7 cellular contexts compared by ENCODE assay signal in the genomic region with DNA sequence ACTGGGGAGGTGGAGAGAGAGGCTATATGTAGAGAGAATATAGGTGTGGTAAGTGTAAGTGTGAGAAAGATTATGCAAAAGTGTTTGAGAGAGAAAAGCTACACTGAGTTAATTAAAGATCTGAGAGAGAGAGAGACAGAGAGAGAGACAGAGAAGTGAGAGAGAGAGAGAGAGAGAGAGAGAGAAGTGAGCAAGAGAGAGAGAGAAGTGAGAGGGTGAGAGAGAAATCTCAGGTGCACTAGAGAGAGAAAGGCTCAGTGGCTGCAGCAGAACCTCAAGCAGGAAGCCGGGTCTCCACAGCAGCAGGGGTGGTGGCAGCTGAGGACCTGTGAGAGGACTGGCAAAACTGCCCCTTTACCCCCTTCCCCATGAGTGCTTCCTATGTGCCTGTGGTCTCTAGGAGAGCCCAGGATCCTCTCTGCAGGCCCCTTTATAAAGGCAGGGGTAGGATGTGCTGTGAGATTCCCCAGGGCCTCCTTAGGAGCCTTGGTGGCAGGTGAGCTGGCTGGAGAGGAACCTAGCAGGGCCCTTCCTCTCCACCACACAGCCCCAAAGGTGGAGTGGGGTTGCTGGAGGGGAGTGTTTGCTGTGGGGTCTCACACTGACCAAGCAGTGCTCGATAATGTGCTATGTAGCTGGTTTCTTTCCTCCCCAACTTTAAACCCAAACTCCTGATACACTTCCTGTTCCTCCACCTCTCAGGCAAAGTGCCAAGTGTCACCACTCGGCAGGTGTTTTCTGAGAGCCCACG. TPM values are rescaled to one million over a fixed set of nuclear protein-coding genes. Genes with fewer than 3 reads are reported as not detected.
DNase-seq lines count a peak whose midpoint lies in the region; ATAC-seq, FAIRE-seq and TF ChIP-seq lines count a peak whose summit lies in the region.

No MANE protein-coding gene starts in this region.

- no peaks in the 10 kb centered on the region for H3K36me3 ChIP-seq in osteoblast (ENCODE audit: insufficient read depth, low read length)

- H2AFZ ChIP-seq in osteoblast (ENCODE audit: low read length): no peak overlapping the region

- peaks cover 2 to 4% of the 10 kb centered on the region in 2 donors for H3K36me3 Mint-ChIP-seq in stimulated activated naive B cell treated with anti-CD40 and anti-IgM and Interleukin-4, amounts not matched to agents 10 μg/mL and 1 μg/mL and 100 μg/mL, for 72 hours

- H3K9me3 Mint-ChIP-seq in stimulated activated naive B cell treated with anti-CD40 and anti-IgM and Interleukin-4, amounts not matched to agents 10 μg/mL and 1 μg/mL and 100 μg/mL, for 72 hours: no peaks in the 10 kb centered on the region

- H3K4me2 ChIP-seq in osteoblast (ENCODE audit: insufficient read depth, low read length): no peak overlapping the region

- peak overlapping the region; percentile 8 to 11 for H3K4me3 Mint-ChIP-seq in stimulated activated naive B cell treated with anti-CD40 and anti-IgM and Interleukin-4, amounts not matched to agents 10 μg/mL and 1 μg/mL and 100 μg/mL, for 72 hours

- H3K9me3 ChIP-seq in osteoblast (ENCODE audit: low read depth, low read length): no peaks in the 10 kb centered on the region

- peaks cover 17 to 18% of the 10 kb centered on the region in 2 donors for H3K4me1 Mint-ChIP-seq in stimulated activated naive B cell treated with anti-CD40 and anti-IgM and Interleukin-4, amounts not matched to agents 10 μg/mL and 1 μg/mL and 100 μg/mL, for 72 hours

- no peak overlapping the region for H3K27ac ChIP-seq in osteoblast (ENCODE audit: low read depth, low read length)

- DNase-seq in Jurkat, Clone E6-1 (ENCODE audit: low read depth, low spot score): peak; percentile 69
- DNase-seq in activated gamma-delta T cell treated with Interleukin-2 at 50 U/mL for 16 hours (peak; percentile 41), osteoblast (ENCODE audit: insufficient read length, low spot score, missing footprints) (no peak), urothelium cell line (ENCODE audit: low spot score) (no peak), mesenteric fat pad (ENCODE audit: low spot score) (no peak)
- DNase-seq in stimulated activated naive B cell treated with anti-CD40 and anti-IgM and Interleukin-4, amounts not matched to agents 10 μg/mL and 1 μg/mL and 100 μg/mL, for 72 hours: peak; percentile 43

- no peaks in the 10 kb centered on the region for H4K20me1 ChIP-seq in osteoblast (ENCODE audit: insufficient read depth, low read length)

- TF ChIP-seq CTCF in osteoblast (IDR thresholded peaks at IDR 0.05; ENCODE audit: extremely low read depth, low read depth, low read length): no peak

- no peaks in the 10 kb centered on the region for H3K4me1 ChIP-seq in osteoblast (ENCODE audit: insufficient read depth, low read length)

- H3K27ac Mint-ChIP-seq in stimulated activated naive B cell treated with anti-CD40 and anti-IgM and Interleukin-4, amounts not matched to agents 10 μg/mL and 1 μg/mL and 100 μg/mL, for 72 hours: peak overlapping the region; percentile 87

- ATAC-seq in GM19467 (IDR thresholded peaks at IDR 0.05; ENCODE audit: unreplicated experiment): peak; percentile 58
- peak; percentile 77 to 79 for ATAC-seq in stimulated activated naive B cell treated with anti-CD40 and anti-IgM and Interleukin-4, amounts not matched to agents 10 μg/mL and 1 μg/mL and 100 μg/mL, for 72 hours (replicated peaks)

- H3K79me2 ChIP-seq in osteoblast (ENCODE audit: insufficient read depth, low read length): no peaks in the 10 kb centered on the region

- H3K27me3 ChIP-seq in osteoblast (ENCODE audit: insufficient read depth, low read length): peaks cover 6% of the 10 kb centered on the region

- no peak overlapping the region for H3K4me3 ChIP-seq in Jurkat, Clone E6-1 (ENCODE audit: low read length)
- no peak overlapping the region for H3K4me3 ChIP-seq in osteoblast (ENCODE audit: insufficient read depth, low read length)

- FAIRE-seq in urothelium cell line (lab: Jason Lieb, UNC): no peak

- no peaks in the 10 kb centered on the region for H3K27me3 Mint-ChIP-seq in stimulated activated naive B cell treated with anti-CD40 and anti-IgM and Interleukin-4, amounts not matched to agents 10 μg/mL and 1 μg/mL and 100 μg/mL, for 72 hours

RNA-seq across cellular contexts. Expression of a gene that starts 52.6 kb away (rescaled TPM):
- 0.65 TPM for polyA plus RNA-seq in Jurkat, Clone E6-1 (2012; ENCODE audit: insufficient read depth, insufficient read length)
- total RNA-seq in osteoblast (0.36 and 2.7 TPM in 2 replicates), mesenteric fat pad (2.0 TPM)

Comparison
In these comparisons a context has a peak if more than half of its experiments do, and no peak if none do; other contexts are left out.
1. DNase-seq: peak in Jurkat, Clone E6-1 (single experiment), activated gamma-delta T cell treated with Interleukin-2 at 50 U/mL for 16 hours (single experiment) and stimulated activated naive B cell treated with anti-CD40 and anti-IgM and Interleukin-4, amounts not matched to agents 10 μg/mL and 1 μg/mL and 100 μg/mL, for 72 hours (single experiment); none in osteoblast (single experiment), urothelium cell line (single experiment) and mesenteric fat pad (single experiment).